ENCODE assay signal across 14 cellular contexts in genomic region chr11:47078751-47079524, GRCh38.
"Had no signal": no experiment of that assay in that cellular context is flagged by ENCODE, and none has a peak within 500 bp of the region (broad histone marks: within the 10 kb centered on the region; RNA-seq: fewer than 3 reads in every experiment).

No MANE protein-coding gene starts in this region.

- H3K27ac ChIP-seq: left lung had no signal

- H3K27me3 ChIP-seq: left lung had no signal

- H3K4me1 ChIP-seq: left lung had no signal

- H3K4me3 ChIP-seq: left lung had no signal

- ATAC-seq: activated CD8-positive, alpha-beta T cell treated with anti-CD3 and anti-CD28 coated beads for 36 hours; esophagus mucosa; left lung; stimulated activated naive B cell treated with anti-CD40 and anti-IgM and Interleukin-4, amounts not matched to agents 10 μg/mL and 1 μg/mL and 100 μg/mL, for 72 hours; T-cell had no signal

- DNase-seq: activated B cell treated with CpG ODN at 0.5 μM for 24 hours; activated CD4-positive, alpha-beta T cell treated with anti-CD3 and anti-CD28 coated beads for 48 hours; activated CD8-positive, alpha-beta T cell treated with anti-CD3 and anti-CD28 coated beads for 36 hours; activated naive CD4-positive, alpha-beta T cell treated with anti-CD3 and anti-CD28 coated beads for 36 hours; activated T-cell treated with anti-CD3 and anti-CD28 coated beads, Interleukin-2, amount 50 U/mL, for 1 hour; effector CD8-positive, alpha-beta T cell; left lung; nephron progenitor cell; nucleus accumbens; posterior cingulate gyrus; retina; stimulated activated naive B cell treated with anti-CD40 and anti-IgM and Interleukin-4, amounts not matched to agents 10 μg/mL and 1 μg/mL and 100 μg/mL, for 72 hours; T-cell had no signal

- H3K36me3 ChIP-seq: left lung had no signal

- H3K9me3 ChIP-seq: left lung had no signal
